In the genomic region with DNA sequence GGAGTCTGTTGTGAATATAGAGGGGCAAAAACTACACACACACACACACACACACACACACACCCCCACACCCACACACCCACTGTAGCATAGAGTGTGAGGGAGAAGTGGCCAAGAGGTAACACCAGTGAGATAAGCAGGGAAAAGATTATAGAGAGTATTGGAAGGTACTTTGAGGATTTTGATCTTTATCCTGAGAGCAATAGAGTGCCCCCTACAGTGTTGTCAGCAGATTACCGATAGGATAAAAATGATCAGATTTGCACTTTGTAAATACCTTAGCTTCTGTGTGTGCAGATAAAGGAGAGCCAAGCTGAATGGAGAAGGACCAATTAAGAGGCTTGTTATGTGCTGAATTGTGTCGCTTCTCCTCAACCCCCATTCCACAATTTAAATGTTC, we compare ENCODE assay signal across 15 cellular contexts. TPM values are rescaled to one million over a fixed set of nuclear protein-coding genes. Genes with fewer than 3 reads are reported as not detected.
A peak's percentile ranks its signal among the peaks of the same experiment; 100 is the strongest.
DNase-seq lines count a peak whose midpoint lies in the region; ATAC-seq and TF ChIP-seq lines count a peak whose summit lies in the region.
"Had no signal": no experiment of that assay in that cellular context is flagged by ENCODE, and none has a peak within 500 bp of the region (broad histone marks: within the 10 kb centered on the region; RNA-seq: fewer than 3 reads in every experiment).

No MANE protein-coding gene starts in this region.

- no peak overlapping the region for H3K9ac ChIP-seq in OCI-LY3 (ENCODE audit: low read length)
- H3K9ac ChIP-seq: BLaER1 had no signal

- WGBS in right cardiac atrium, result 85% methylated on average over 2 of the region's 2 CpGs
- WGBS in spleen, 5 donors, result 81 to 91% (median 87%) methylated on average over 2 of the region's 2 CpGs

- no peaks in the 10 kb centered on the region for H3K4me1 ChIP-seq in left ventricle myocardium inferior
- no peaks in the 10 kb centered on the region for H3K4me1 ChIP-seq in right cardiac atrium (ENCODE audit: control insufficient read depth, insufficient read depth, low read length)
- H3K4me1 ChIP-seq in OCI-LY3 (ENCODE audit: low read length), result no peaks in the 10 kb centered on the region
- H3K4me1 ChIP-seq in spleen, result no peaks in the 10 kb centered on the region
- H3K4me1 ChIP-seq: BLaER1 had no signal

- no peak overlapping the region for H2AFZ ChIP-seq in OCI-LY3 (ENCODE audit: low read depth, low read length)

- ATAC-seq in right cardiac atrium (no peak), GM19351 (IDR thresholded peaks at IDR 0.05; ENCODE audit: unreplicated experiment) (no peak)
- ATAC-seq: esophagus mucosa had no signal

- TF ChIP-seq CTCF in left ventricle myocardium inferior (IDR thresholded peaks at IDR 0.05; ENCODE audit: borderline replicate concordance) (peak; percentile 17), OCI-LY3 (IDR thresholded peaks at IDR 0.05; ENCODE audit: low read depth, low read length) (peak; percentile 56), fibroblast of pulmonary artery (IDR thresholded peaks at IDR 0.05; ENCODE audit: low read length, missing control alignments) (peak; percentile 14), spleen (IDR thresholded peaks at IDR 0.05 in 8 of 11, conservative IDR thresholded peaks at IDR 0.05 in 3 of 11) (peak in 1 of 11 experiments; percentile 12)

- H3K79me2 ChIP-seq in OCI-LY3 (ENCODE audit: low read length), result no peaks in the 10 kb centered on the region

- H3K9me3 ChIP-seq in left ventricle myocardium inferior (replicated peaks) (no peaks in the 10 kb centered on the region), right cardiac atrium (ENCODE audit: control insufficient read depth, low read length) (no peaks in the 10 kb centered on the region), OCI-LY3 (ENCODE audit: insufficient read depth, low read length) (no peaks in the 10 kb centered on the region), spleen (no peaks in the 10 kb centered on the region)
- H3K9me3 ChIP-seq: BLaER1, stomach had no signal

- H3K36me3 ChIP-seq in left ventricle myocardium inferior (peaks cover 3% of the 10 kb centered on the region), OCI-LY3 (replicated peaks; ENCODE audit: low read depth, low read length) (peaks cover 7% of the 10 kb centered on the region), spleen (peaks cover 0 to 14% (median 0%) of the 10 kb centered on the region in 6 donors)

- no peak for DNase-seq in left ventricle myocardium inferior
- DNase-seq in right cardiac atrium, result no peak
- DNase-seq in fibroblast of pulmonary artery (ENCODE audit: low read depth), result no peak
- no peak for DNase-seq in NCI-H2029 (lab: John Stamatoyannopoulos, UW)
- DNase-seq in spleen, result no peak
- no peak for DNase-seq in pons (ENCODE audit: low spot score)
- DNase-seq: activated T-cell treated with anti-CD3 and anti-CD28 coated beads, Interleukin-2, amount 50 U/mL, for 1 hour; kidney glomerular epithelial cell; occipital lobe; stimulated activated CD4-positive, alpha-beta T cell treated with anti-CD3 and anti-CD28 coated beads, Interleukin-4, amount 100 ng/mL, for 1 hour; stomach had no signal

- no peaks in the 10 kb centered on the region for H3K27me3 ChIP-seq in left ventricle myocardium inferior (ENCODE audit: low read depth)
- no peaks in the 10 kb centered on the region for H3K27me3 ChIP-seq in right cardiac atrium (ENCODE audit: control insufficient read depth, insufficient read depth)
- H3K27me3 ChIP-seq in OCI-LY3 (ENCODE audit: low read depth, low read length), result no peaks in the 10 kb centered on the region
- H3K27me3 ChIP-seq in spleen (replicated peaks in 1 of 7), result no peaks in the 10 kb centered on the region
- H3K27me3 ChIP-seq: BLaER1, stomach had no signal

- H3K27ac ChIP-seq in left ventricle myocardium inferior (replicated peaks), result no peak overlapping the region
- H3K27ac ChIP-seq in right cardiac atrium (ENCODE audit: low read length), result no peak overlapping the region
- H3K27ac ChIP-seq in OCI-LY3 (ENCODE audit: low read length), result no peak overlapping the region
- H3K27ac ChIP-seq in spleen, result peak overlapping the region in 3 of 8 donors; percentile 8 to 16 (median 16)
- H3K27ac ChIP-seq: BLaER1, stomach had no signal

- no peak for TF ChIP-seq POLR2A in spleen (IDR thresholded peaks at IDR 0.05)

- intact Hi-C loops in left ventricle myocardium inferior (cut with micrococcal nuclease) (no loop called here), right cardiac atrium (cut with DNase I) (no loop called here), spleen (cut with DNase I; ENCODE audit: low total_unique reads) (no loop called here)

- no peaks in the 10 kb centered on the region for H4K20me1 ChIP-seq in OCI-LY3 (ENCODE audit: insufficient read depth, low read length)
- H4K20me1 ChIP-seq: BLaER1 had no signal

- H3K4me3 ChIP-seq in left ventricle myocardium inferior (no peak overlapping the region), right cardiac atrium (ENCODE audit: low read length) (no peak overlapping the region), OCI-LY3 (ENCODE audit: low read length) (no peak overlapping the region), fibroblast of pulmonary artery (replicated peaks; ENCODE audit: low read depth, low read length) (no peak overlapping the region), spleen (no peak overlapping the region)
- H3K4me3 ChIP-seq: BLaER1, stomach had no signal

- H3K4me2 ChIP-seq in OCI-LY3 (ENCODE audit: low read length), result no peak overlapping the region
- H3K4me2 ChIP-seq: BLaER1 had no signal

RNA-seq across cellular contexts. Expression of a gene that starts 32.3 kb away (rescaled TPM):
- total RNA-seq in left ventricle myocardium inferior (21.7 TPM), right cardiac atrium (10 to 100 TPM; 27.9 to 41.0 (median 35.0) TPM), spleen (100 to 1,000 TPM in 2 of 7 donors, 10 to 100 TPM in 5; 51.3 to 118 (median 82.4) TPM)
- polyA plus RNA-seq in right cardiac atrium (6.8 TPM), spleen (1 to 10 TPM; 4.6 to 6.7 (median 5.0) TPM)
